Comparison of ENCODE assay signal across 22 cellular contexts in the genomic region with DNA sequence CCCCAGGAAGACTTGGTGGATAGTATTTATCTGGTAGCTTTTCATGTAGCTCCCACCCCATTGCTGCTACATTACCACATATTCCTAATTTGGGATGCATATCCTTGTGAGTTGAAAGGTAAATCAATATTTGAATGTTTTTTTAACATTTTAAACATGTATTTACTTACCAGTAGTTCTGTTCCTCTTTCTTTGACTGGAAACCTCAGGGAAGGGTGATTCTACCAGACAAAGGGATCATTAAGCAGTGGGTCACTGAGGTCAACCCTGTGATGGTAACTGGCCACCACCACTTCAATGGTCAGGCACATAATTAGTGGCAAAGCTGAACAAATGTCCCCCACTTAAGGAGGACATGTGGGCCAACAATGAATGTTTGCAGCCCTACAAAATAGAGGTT.
"Had no signal": no experiment of that assay in that cellular context is flagged by ENCODE, and none has a peak within 500 bp of the region (broad histone marks: within the 10 kb centered on the region; RNA-seq: fewer than 3 reads in every experiment).

No MANE protein-coding gene starts in this region.

- H3K27ac Mint-ChIP-seq: dendritic cell treated with granulocyte-macrophage colony-stimulating factor and Interleukin-4, amounts not matched to agents 40 ng/mL and 50 ng/mL, for 4 days; naive B cell; nephron; stimulated activated memory B cell treated with anti-CD40 and anti-IgM and Interleukin-4, amounts not matched to agents 10 μg/mL and 1 μg/mL and 100 μg/mL, for 72 hours; stimulated activated naive CD8-positive, alpha-beta T cell treated with anti-CD3 and anti-CD28 coated beads, Interleukin-15, Interleukin-2, amounts not matched to agents 100 ng/mL and 50 ng/mL, for 24 hours had no signal

- DNase-seq: esophagus squamous epithelium; foreskin fibroblast; head of caudate nucleus; kidney; left cardiac atrium; left ventricle myocardium superior; mesendoderm; naive B cell; posterior cingulate gyrus; stimulated activated CD4-positive, alpha-beta T cell treated with anti-CD3 and anti-CD28 coated beads, Interleukin-15, amount 100 ng/mL, for 24 hours; stimulated activated CD4-positive, alpha-beta T cell treated with anti-CD3 and anti-CD28 coated beads, Interleukin-1b, Interleukin-23, amount 100 ng/mL, for 48 hours; stimulated activated CD4-positive, alpha-beta T cell treated with anti-CD3 and anti-CD28 coated beads, Interleukin-4, amount 100 ng/mL, for 24 hours; tibial artery; upper lobe of left lung; uterus had no signal

- H3K4me3 Mint-ChIP-seq: dendritic cell treated with granulocyte-macrophage colony-stimulating factor and Interleukin-4, amounts not matched to agents 40 ng/mL and 50 ng/mL, for 4 days; nephron; stimulated activated memory B cell treated with anti-CD40 and anti-IgM and Interleukin-4, amounts not matched to agents 10 μg/mL and 1 μg/mL and 100 μg/mL, for 72 hours; stimulated activated naive CD8-positive, alpha-beta T cell treated with anti-CD3 and anti-CD28 coated beads, Interleukin-15, Interleukin-2, amounts not matched to agents 100 ng/mL and 50 ng/mL, for 24 hours had no signal

- H3K36me3 ChIP-seq: esophagus squamous epithelium, right atrium auricular region, tibial artery, upper lobe of left lung, uterus had no signal

- H3K27me3 ChIP-seq: esophagus squamous epithelium, hepatocyte, right atrium auricular region, tibial artery, upper lobe of left lung, uterus had no signal

- H3K27me3 Mint-ChIP-seq: dendritic cell treated with granulocyte-macrophage colony-stimulating factor and Interleukin-4, amounts not matched to agents 40 ng/mL and 50 ng/mL, for 4 days had no signal

- H3K9me3 ChIP-seq: esophagus squamous epithelium, right atrium auricular region, tibial artery, upper lobe of left lung, uterus had no signal

- H3K27ac ChIP-seq: hepatocyte, right atrium auricular region, tibial artery, upper lobe of left lung, uterus had no signal

- H3K4me1 Mint-ChIP-seq: naive B cell; nephron; stimulated activated memory B cell treated with anti-CD40 and anti-IgM and Interleukin-4, amounts not matched to agents 10 μg/mL and 1 μg/mL and 100 μg/mL, for 72 hours had no signal

- ATAC-seq: left cardiac atrium; left ventricle myocardium superior; stimulated activated memory B cell treated with anti-CD40 and anti-IgM and Interleukin-4, amounts not matched to agents 10 μg/mL and 1 μg/mL and 100 μg/mL, for 72 hours had no signal

- H3K4me3 ChIP-seq: esophagus squamous epithelium, hepatocyte, lung, right atrium auricular region, tibial artery, upper lobe of left lung, uterus had no signal

- H3K36me3 Mint-ChIP-seq: naive B cell; stimulated activated memory B cell treated with anti-CD40 and anti-IgM and Interleukin-4, amounts not matched to agents 10 μg/mL and 1 μg/mL and 100 μg/mL, for 72 hours had no signal

- H3K9me3 Mint-ChIP-seq: dendritic cell treated with granulocyte-macrophage colony-stimulating factor and Interleukin-4, amounts not matched to agents 40 ng/mL and 50 ng/mL, for 4 days; naive B cell; nephron; stimulated activated memory B cell treated with anti-CD40 and anti-IgM and Interleukin-4, amounts not matched to agents 10 μg/mL and 1 μg/mL and 100 μg/mL, for 72 hours; stimulated activated naive CD8-positive, alpha-beta T cell treated with anti-CD3 and anti-CD28 coated beads, Interleukin-15, Interleukin-2, amounts not matched to agents 100 ng/mL and 50 ng/mL, for 24 hours had no signal
